ENCODE assay signal across 10 cellular contexts in the genomic region with DNA sequence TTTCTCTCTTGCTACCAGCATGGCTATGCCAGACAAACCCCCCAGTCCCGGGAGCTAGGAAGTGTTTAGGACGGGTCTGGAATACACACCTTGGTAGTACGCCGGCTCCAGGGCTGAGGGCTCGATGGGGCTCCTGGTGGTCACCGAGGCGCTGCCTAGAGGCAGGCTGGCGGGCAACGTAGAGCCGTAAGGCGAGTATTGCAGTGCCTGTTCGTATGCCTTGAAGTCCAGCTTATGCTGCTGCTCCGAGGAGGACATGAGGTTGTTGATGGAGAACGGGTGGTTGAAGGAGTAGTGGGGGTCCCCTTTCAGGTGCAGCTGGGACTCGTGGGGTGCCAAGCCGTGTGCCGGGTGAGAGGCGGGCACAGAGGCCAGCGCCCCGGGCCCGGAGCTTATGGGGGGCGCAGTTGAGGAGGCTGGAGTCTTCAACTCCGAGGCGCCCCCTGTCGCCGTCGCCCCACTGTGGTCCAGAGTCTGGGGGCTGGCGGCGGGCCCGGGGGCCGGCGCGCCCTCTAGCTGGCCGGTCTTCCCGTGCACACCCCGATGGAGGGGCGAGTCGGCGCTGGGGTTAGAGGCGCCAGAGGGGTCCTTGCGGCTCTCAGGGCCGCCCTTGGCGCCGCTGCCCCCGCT. TPM values are rescaled to one million over a fixed set of nuclear protein-coding genes. Genes with fewer than 3 reads are reported as not detected.
DNase-seq lines count a peak whose midpoint lies in the region; ATAC-seq and TF ChIP-seq lines count a peak whose summit lies in the region.
"Had no signal": no experiment of that assay in that cellular context is flagged by ENCODE, and none has a peak within 500 bp of the region (broad histone marks: within the 10 kb centered on the region; RNA-seq: fewer than 3 reads in every experiment).

No MANE protein-coding gene starts in this region.

- no peaks in the 10 kb centered on the region for H3K36me3 ChIP-seq in esophagus squamous epithelium

- peaks cover 0 to 99% (median 17%) of the 10 kb centered on the region in 4 donors for H3K27me3 ChIP-seq in esophagus squamous epithelium

- no peaks in the 10 kb centered on the region for H3K9me3 ChIP-seq in esophagus squamous epithelium

- DNase-seq in DMS 273 (lab: John Stamatoyannopoulos, UW; ENCODE audit: unreplicated experiment) (peak; percentile 76), DMS 273 treated with DMSO at 0.1 percent for 48 hours (lab: John Stamatoyannopoulos, UW) (no peak), NCI-H345 treated with DMSO at 0.1 percent for 48 hours (lab: John Stamatoyannopoulos, UW; ENCODE audit: unreplicated experiment) (peak; percentile 74), esophagus squamous epithelium (lab: John Stamatoyannopoulos, UW) (no peak), retinal pigment epithelial cell (ENCODE audit: low read depth) (no peak), GM03348 (ENCODE audit: low spot score) (no peak)
- DNase-seq: 8988T; stimulated activated CD4-positive, alpha-beta T cell treated with anti-CD3 and anti-CD28 coated beads, Interleukin-4, amount 100 ng/mL, for 4 hours had no signal

- peaks cover 6 to 61% (median 15%) of the 10 kb centered on the region in 3 donors for H3K4me1 ChIP-seq in esophagus squamous epithelium

- ATAC-seq in HG03432 (IDR thresholded peaks at IDR 0.05; ENCODE audit: unreplicated experiment) (no peak), HG03469 (IDR thresholded peaks at IDR 0.05; ENCODE audit: unreplicated experiment) (no peak)

- WGBS in esophagus squamous epithelium, 2 donors = 0 to 5% methylated on average over 4 to 10 of the region's 45 CpGs

- peak overlapping the region; percentile 79 to 95 (median 90) for H3K27ac ChIP-seq in esophagus squamous epithelium

- peak overlapping the region; percentile 58 to 72 (median 62) for H3K4me3 ChIP-seq in esophagus squamous epithelium
- H3K4me3 ChIP-seq in retinal pigment epithelial cell (ENCODE audit: low read length) = no peak overlapping the region

- intact Hi-C loops in esophagus squamous epithelium (cut with DNase I) = loop anchor here (5.0 kb wide), 1 partner anchor 344 kb away; no protein-coding TSS in a partner anchor

- no peak for TF ChIP-seq POLR2A in esophagus squamous epithelium (IDR thresholded peaks at IDR 0.05)

- TF ChIP-seq CTCF in esophagus squamous epithelium (IDR thresholded peaks at IDR 0.05) (peak in 3 of 6 experiments; percentile 14 to 57 (median 20)), retinal pigment epithelial cell (conservative IDR thresholded peaks at IDR 0.05; ENCODE audit: low read depth, low read length) (peak; percentile 25)

RNA-seq across cellular contexts. Expression of gene FOXA1, which starts 3.6 kb away (rescaled TPM):
- total RNA-seq in esophagus squamous epithelium = 10 to 100 TPM; 27.7 to 34.4 (median 29.1) TPM

RNA-seq across cellular contexts. Expression of gene TTC6, which starts 4.0 kb away (rescaled TPM):
- 1 to 10 TPM in 3 of 4 donors, under 1 TPM in 1; 0.82 to 8.4 (median 3.5) TPM for total RNA-seq in esophagus squamous epithelium

Comparison
In these comparisons a context has a peak if more than half of its experiments do, and no peak if none do; other contexts are left out.
1. DNase-seq: peak in DMS 273 (single experiment) and NCI-H345 treated with DMSO at 0.1 percent for 48 hours (single experiment); none in DMS 273 treated with DMSO at 0.1 percent for 48 hours (single experiment), esophagus squamous epithelium (single experiment), retinal pigment epithelial cell (single experiment) and GM03348 (single experiment).